ENCODE assay signal across 16 cellular contexts in the genomic region with DNA sequence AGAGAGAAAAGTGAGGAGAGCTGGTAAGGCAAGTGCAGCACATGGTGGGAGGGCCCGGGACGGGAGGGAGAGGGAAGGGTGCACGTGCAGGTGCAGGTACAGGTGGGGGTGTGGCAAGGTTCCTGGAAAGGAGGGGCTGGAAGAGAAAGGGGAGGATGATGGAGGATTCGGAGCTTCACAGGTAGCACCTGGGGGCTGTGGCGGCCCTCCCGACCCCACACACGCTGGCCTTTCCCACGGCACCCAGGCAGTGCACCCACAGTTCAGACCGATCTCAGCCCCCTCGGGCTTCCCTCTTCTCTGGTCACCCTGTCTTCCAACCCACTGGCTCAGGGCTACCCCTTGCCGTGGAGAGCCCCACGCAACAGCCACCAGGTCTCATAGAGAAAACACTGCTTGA.
A peak's percentile ranks its signal among the peaks of the same experiment; 100 is the strongest.
DNase-seq lines count a peak whose midpoint lies in the region; ATAC-seq and TF ChIP-seq lines count a peak whose summit lies in the region.
"Had no signal": no experiment of that assay in that cellular context is flagged by ENCODE, and none has a peak within 500 bp of the region (broad histone marks: within the 10 kb centered on the region; RNA-seq: fewer than 3 reads in every experiment).

No MANE protein-coding gene starts in this region.

- H3K27ac ChIP-seq in SK-N-SH (ENCODE audit: low read depth in 2 of 2, low read length in 1 of 2): no peak overlapping the region
- H3K27ac ChIP-seq: 22Rv1, A549, C4-2B had no signal

- intact Hi-C loops in left ventricle myocardium superior (cut with micrococcal nuclease): no loop called here
- intact Hi-C loops in Right ventricle myocardium inferior (cut with DNase I): no loop called here

- no peaks in the 10 kb centered on the region for H3K4me1 ChIP-seq in SK-N-SH (ENCODE audit: control insufficient read depth in 1 of 2, insufficient read depth in 2 of 2, low read depth in 1 of 2, low read length in 1 of 2)
- H3K4me1 ChIP-seq: A549, Caco-2 had no signal

- ATAC-seq in left ventricle myocardium superior (no peak), Right ventricle myocardium inferior (no peak), HG03521 (IDR thresholded peaks at IDR 0.05; ENCODE audit: unreplicated experiment) (no peak)
- ATAC-seq in activated T-helper 17 cell treated with anti-CD3 and anti-CD28 coated beads, Interleukin-2, amount 50 U/mL, for 72 hours (replicated peaks): no peak
- ATAC-seq: A549 had no signal

- no peak overlapping the region for H3K4me3 ChIP-seq in SK-N-SH (ENCODE audit: low read depth in 2 of 2, low read length in 1 of 2)
- H3K4me3 ChIP-seq: A549 had no signal

- H3K9ac ChIP-seq in SK-N-SH: no peak overlapping the region

- TF ChIP-seq EP300 in SK-N-SH (IDR thresholded peaks at IDR 0.05; ENCODE audit: borderline replicate concordance in 1 of 2, low read depth in 1 of 2, low read length in 1 of 2): no peak

- CTCF ChIA-PET in SK-N-SH (lab: Yijun Ruan, JAX): no interaction called here

- no peak overlapping the region for H3K4me3 Mint-ChIP-seq in activated T-helper 17 cell treated with anti-CD3 and anti-CD28 coated beads, Interleukin-2, amount 50 U/mL, for 72 hours
- H3K4me3 Mint-ChIP-seq in progenitor cell of endocrine pancreas (ENCODE audit: low read depth): no peak overlapping the region
- H3K4me3 Mint-ChIP-seq: CD4-positive, alpha-beta T cell; H9 had no signal

- no peaks in the 10 kb centered on the region for H3F3A ChIP-seq in SK-N-SH (replicated peaks; ENCODE audit: insufficient read depth)

- no peaks in the 10 kb centered on the region for H4K20me1 ChIP-seq in SK-N-SH (ENCODE audit: insufficient read depth)

- POLR2A ChIA-PET in SK-N-SH (lab: Yijun Ruan, JAX): no interaction called here

- H3K36me3 ChIP-seq in SK-N-SH (replicated peaks in 1 of 2; ENCODE audit: control insufficient read depth in 1 of 2, insufficient read depth in 2 of 2, low read length in 1 of 2): no peaks in the 10 kb centered on the region

- TF ChIP-seq RAD21 in SK-N-SH (IDR thresholded peaks at IDR 0.05; ENCODE audit: low read length): no peak

- no peaks in the 10 kb centered on the region for H3K27me3 Mint-ChIP-seq in activated T-helper 17 cell treated with anti-CD3 and anti-CD28 coated beads, Interleukin-2, amount 50 U/mL, for 72 hours
- H3K27me3 Mint-ChIP-seq in progenitor cell of endocrine pancreas: no peaks in the 10 kb centered on the region
- H3K27me3 Mint-ChIP-seq: CD4-positive, alpha-beta T cell had no signal

- no peak overlapping the region for H2AFZ ChIP-seq in SK-N-SH (ENCODE audit: low read depth)

- no peaks in the 10 kb centered on the region for H3K9me3 ChIP-seq in SK-N-SH
- H3K9me3 ChIP-seq: A549, Caco-2 had no signal

- H3K36me3 Mint-ChIP-seq in activated T-helper 17 cell treated with anti-CD3 and anti-CD28 coated beads, Interleukin-2, amount 50 U/mL, for 72 hours (ENCODE audit: low read depth): no peaks in the 10 kb centered on the region
- H3K36me3 Mint-ChIP-seq in progenitor cell of endocrine pancreas (ENCODE audit: insufficient read depth): no peaks in the 10 kb centered on the region

- no peak overlapping the region for H3K4me2 ChIP-seq in SK-N-SH
- H3K4me2 ChIP-seq: A549 had no signal

- TF ChIP-seq CTCF in progenitor cell of endocrine pancreas (IDR thresholded peaks at IDR 0.05; ENCODE audit: unreplicated experiment) (no peak), SK-N-SH (IDR thresholded peaks at IDR 0.05) (no peak)

- WGBS in SK-N-SH (ENCODE audit: low lambda C conversion rate): 84% methylated on average over 7 of the region's 12 CpGs

- no peaks in the 10 kb centered on the region for H3K9me2 ChIP-seq in SK-N-SH

- H3K9me3 Mint-ChIP-seq in activated T-helper 17 cell treated with anti-CD3 and anti-CD28 coated beads, Interleukin-2, amount 50 U/mL, for 72 hours: no peaks in the 10 kb centered on the region
- H3K9me3 Mint-ChIP-seq in progenitor cell of endocrine pancreas (ENCODE audit: low read depth): no peaks in the 10 kb centered on the region
- H3K9me3 Mint-ChIP-seq: CD4-positive, alpha-beta T cell; H9 had no signal

- DNase-seq in left ventricle myocardium superior (peak; percentile 14), Right ventricle myocardium inferior (ENCODE audit: missing footprints) (no peak), iPS-NIHi11 (ENCODE audit: low spot score) (peak; percentile 16), progenitor cell of endocrine pancreas (ENCODE audit: low spot score, unreplicated experiment) (no peak), NOMO-1 (lab: John Stamatoyannopoulos, UW; ENCODE audit: unreplicated experiment in 2 of 2) (no peak), SK-N-SH (no peak)
- DNase-seq: AML-193; Caco-2; CD4-positive, alpha-beta T cell; GOT3; H9 had no signal

- peak overlapping the region; percentile 28 for H3K27ac Mint-ChIP-seq in activated T-helper 17 cell treated with anti-CD3 and anti-CD28 coated beads, Interleukin-2, amount 50 U/mL, for 72 hours
- peak overlapping the region; percentile 25 for H3K27ac Mint-ChIP-seq in progenitor cell of endocrine pancreas
- H3K27ac Mint-ChIP-seq: CD4-positive, alpha-beta T cell had no signal

- no peaks in the 10 kb centered on the region for H3K27me3 ChIP-seq in SK-N-SH (ENCODE audit: insufficient read depth)

- H3K4me1 Mint-ChIP-seq in activated T-helper 17 cell treated with anti-CD3 and anti-CD28 coated beads, Interleukin-2, amount 50 U/mL, for 72 hours: no peaks in the 10 kb centered on the region
- H3K4me1 Mint-ChIP-seq in progenitor cell of endocrine pancreas (ENCODE audit: low read depth): no peaks in the 10 kb centered on the region

- no peaks in the 10 kb centered on the region for H3K79me2 ChIP-seq in SK-N-SH (ENCODE audit: insufficient read depth)

TF ChIP-seq in SK-N-SH, 30 proteins besides CTCF, POLR2A, EP300 and RAD21:
- TF ChIP-seq SMC3 (IDR thresholded peaks at IDR 0.05; ENCODE audit: low read depth, low read length): no peak
- TF ChIP-seq GATA2 (CRISPR knock-in tag; IDR thresholded peaks at IDR 0.05): no peak
- no peak for TF ChIP-seq MEF2A (IDR thresholded peaks at IDR 0.05; ENCODE audit: borderline replicate concordance, low read depth)
- TF ChIP-seq RFX5 (IDR thresholded peaks at IDR 0.05; ENCODE audit: low read length): no peak
- TF ChIP-seq TAF1 (IDR thresholded peaks at IDR 0.05; ENCODE audit: borderline replicate concordance, low read depth, low read length): no peak
- TF ChIP-seq FOXM1 (IDR thresholded peaks at IDR 0.05; ENCODE audit: low read depth): no peak
- no peak for TF ChIP-seq RXRA (IDR thresholded peaks at IDR 0.05; ENCODE audit: borderline replicate concordance, low read depth)
- TF ChIP-seq RCOR1 (IDR thresholded peaks at IDR 0.05; ENCODE audit: low read length): no peak
- no peak for TF ChIP-seq SIN3A (IDR thresholded peaks at IDR 0.05; ENCODE audit: borderline replicate concordance, low read depth, low read length)
- TF ChIP-seq FOXJ3 (CRISPR knock-in tag; IDR thresholded peaks at IDR 0.05): no peak
- no peak for TF ChIP-seq MXI1 (IDR thresholded peaks at IDR 0.05; ENCODE audit: low read depth, low read length)
- TF ChIP-seq ELF1 (IDR thresholded peaks at IDR 0.05): no peak
- TF ChIP-seq, protein P1, sequence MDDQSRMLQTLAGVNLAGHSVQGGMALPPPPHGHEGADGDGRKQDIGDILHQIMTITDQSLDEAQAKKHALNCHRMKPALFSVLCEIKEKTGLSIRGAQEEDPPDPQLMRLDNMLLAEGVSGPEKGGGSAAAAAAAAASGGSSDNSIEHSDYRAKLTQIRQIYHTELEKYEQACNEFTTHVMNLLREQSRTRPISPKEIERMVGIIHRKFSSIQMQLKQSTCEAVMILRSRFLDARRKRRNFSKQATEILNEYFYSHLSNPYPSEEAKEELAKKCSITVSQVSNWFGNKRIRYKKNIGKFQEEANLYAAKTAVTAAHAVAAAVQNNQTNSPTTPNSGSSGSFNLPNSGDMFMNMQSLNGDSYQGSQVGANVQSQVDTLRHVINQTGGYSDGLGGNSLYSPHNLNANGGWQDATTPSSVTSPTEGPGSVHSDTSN (IDR thresholded peaks at IDR 0.05): no peak
- TF ChIP-seq TCF12 (IDR thresholded peaks at IDR 0.05): no peak
- no peak for TF ChIP-seq YY1 (IDR thresholded peaks at IDR 0.05; ENCODE audit: low read depth)
- TF ChIP-seq POLR2AphosphoS5 (IDR thresholded peaks at IDR 0.05; ENCODE audit: low read depth, low read length): no peak
- no peak for TF ChIP-seq CHD2 (IDR thresholded peaks at IDR 0.05; ENCODE audit: low read length, partially characterized antibody)
- TF ChIP-seq EZH2phosphoT487 (IDR thresholded peaks at IDR 0.05; ENCODE audit: borderline replicate concordance, low read depth): no peak
- TF ChIP-seq, protein P2, sequence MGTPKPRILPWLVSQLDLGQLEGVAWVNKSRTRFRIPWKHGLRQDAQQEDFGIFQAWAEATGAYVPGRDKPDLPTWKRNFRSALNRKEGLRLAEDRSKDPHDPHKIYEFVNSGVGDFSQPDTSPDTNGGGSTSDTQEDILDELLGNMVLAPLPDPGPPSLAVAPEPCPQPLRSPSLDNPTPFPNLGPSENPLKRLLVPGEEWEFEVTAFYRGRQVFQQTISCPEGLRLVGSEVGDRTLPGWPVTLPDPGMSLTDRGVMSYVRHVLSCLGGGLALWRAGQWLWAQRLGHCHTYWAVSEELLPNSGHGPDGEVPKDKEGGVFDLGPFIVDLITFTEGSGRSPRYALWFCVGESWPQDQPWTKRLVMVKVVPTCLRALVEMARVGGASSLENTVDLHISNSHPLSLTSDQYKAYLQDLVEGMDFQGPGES (IDR thresholded peaks at IDR 0.05; ENCODE audit: low read depth, low read length): no peak
- TF ChIP-seq, protein P3, sequence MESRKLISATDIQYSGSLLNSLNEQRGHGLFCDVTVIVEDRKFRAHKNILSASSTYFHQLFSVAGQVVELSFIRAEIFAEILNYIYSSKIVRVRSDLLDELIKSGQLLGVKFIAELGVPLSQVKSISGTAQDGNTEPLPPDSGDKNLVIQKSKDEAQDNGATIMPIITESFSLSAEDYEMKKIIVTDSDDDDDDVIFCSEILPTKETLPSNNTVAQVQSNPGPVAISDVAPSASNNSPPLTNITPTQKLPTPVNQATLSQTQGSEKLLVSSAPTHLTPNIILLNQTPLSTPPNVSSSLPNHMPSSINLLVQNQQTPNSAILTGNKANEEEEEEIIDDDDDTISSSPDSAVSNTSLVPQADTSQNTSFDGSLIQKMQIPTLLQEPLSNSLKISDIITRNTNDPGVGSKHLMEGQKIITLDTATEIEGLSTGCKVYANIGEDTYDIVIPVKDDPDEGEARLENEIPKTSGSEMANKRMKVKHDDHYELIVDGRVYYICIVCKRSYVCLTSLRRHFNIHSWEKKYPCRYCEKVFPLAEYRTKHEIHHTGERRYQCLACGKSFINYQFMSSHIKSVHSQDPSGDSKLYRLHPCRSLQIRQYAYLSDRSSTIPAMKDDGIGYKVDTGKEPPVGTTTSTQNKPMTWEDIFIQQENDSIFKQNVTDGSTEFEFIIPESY (IDR thresholded peaks at IDR 0.05; ENCODE audit: borderline replicate concordance, low read depth): no peak

Comparison
In these comparisons a context has a peak if more than half of its experiments do, and no peak if none do; other contexts are left out.
1. DNase-seq: peak in left ventricle myocardium superior (single experiment) and iPS-NIHi11 (single experiment); none in Right ventricle myocardium inferior (single experiment), progenitor cell of endocrine pancreas (single experiment), NOMO-1 (0 of 2) and SK-N-SH (single experiment).